22 cellular contexts compared by ENCODE assay signal in the genomic region with DNA sequence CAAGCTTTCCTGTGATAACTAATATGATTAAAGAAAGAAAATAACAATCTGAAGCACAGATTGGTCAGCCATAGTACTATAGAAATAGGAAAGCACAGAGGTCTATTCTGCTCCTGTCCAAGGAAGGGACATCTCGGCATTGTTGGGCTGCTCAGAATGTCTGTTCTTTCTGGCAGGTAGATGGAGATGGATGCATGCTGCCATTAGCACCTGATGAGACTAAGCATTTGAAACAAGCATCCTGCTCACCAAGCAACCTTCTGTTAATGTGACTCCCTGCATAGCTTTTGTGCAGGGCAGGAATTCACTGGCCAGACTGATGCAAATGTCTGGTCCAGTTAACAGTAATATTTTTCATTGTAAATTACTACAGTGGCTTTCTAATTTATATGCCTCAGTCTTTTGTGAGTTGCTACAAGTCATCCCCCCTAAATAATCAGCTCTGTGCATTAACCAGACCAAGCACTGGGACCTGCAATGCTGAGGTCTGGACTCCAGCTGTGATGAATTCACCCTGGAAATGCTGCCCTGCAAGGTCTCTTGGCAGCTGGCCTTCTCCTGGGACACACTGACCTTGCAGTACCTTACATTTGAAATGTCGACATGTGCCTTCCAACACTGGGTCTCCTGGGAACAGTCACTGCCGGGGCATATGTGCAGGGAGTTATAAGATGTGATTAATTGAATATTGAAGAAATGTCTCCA.
"Had no signal": no experiment of that assay in that cellular context is flagged by ENCODE, and none has a peak within 500 bp of the region (broad histone marks: within the 10 kb centered on the region; RNA-seq: fewer than 3 reads in every experiment).

No MANE protein-coding gene starts in this region.

- H3K9me3 ChIP-seq: esophagus squamous epithelium, heart left ventricle, left lung, thoracic aorta had no signal

- H3K27me3 ChIP-seq: dorsolateral prefrontal cortex, esophagus squamous epithelium, heart left ventricle, left lung had no signal

- H3K36me3 ChIP-seq: esophagus squamous epithelium, heart left ventricle, left lung, thoracic aorta, WERI-Rb-1 had no signal

- DNase-seq: activated CD4-positive, alpha-beta T cell treated with anti-CD3 and anti-CD28 coated beads for 4 hours; activated CD8-positive, alpha-beta memory T cell treated with anti-CD3 and anti-CD28 coated beads, Interleukin-2, amount 50 U/mL, for 4 hours; activated CD8-positive, alpha-beta T cell treated with anti-CD3 and anti-CD28 coated beads for 36 hours; activated naive CD4-positive, alpha-beta T cell treated with anti-CD3 and anti-CD28 coated beads, Interleukin-2, amount 10 ng/mL, durations not matched to agents 7 days and 5 days; amniotic stem cell; cerebellar nuclear complex; dorsolateral prefrontal cortex; esophagus squamous epithelium; foreskin melanocyte; heart left ventricle; islet precursor cell; left lung; stimulated activated CD4-positive, alpha-beta T cell treated with anti-CD3 and anti-CD28 coated beads, Interleukin-15, amount 100 ng/mL, for 24 hours; stimulated activated CD4-positive, alpha-beta T cell treated with anti-CD3 and anti-CD28 coated beads, Interleukin-4, amount 100 ng/mL, for 24 hours; T-cell; T1000; WERI-Rb-1 had no signal

- H3K27ac Mint-ChIP-seq: activated CD8-positive, alpha-beta T cell treated with anti-CD3 and anti-CD28 coated beads for 36 hours; activated naive CD4-positive, alpha-beta T cell treated with anti-CD3 and anti-CD28 coated beads, Interleukin-2, amount 10 ng/mL, durations not matched to agents 7 days and 5 days; activated T-helper 1 cell treated with anti-CD3 and anti-CD28 coated beads, Interleukin-12 subunit alpha, Interleukin-12 subunit beta, Interleukin-2, Interleukin-4 antibody, amounts not matched to agents 30 ng/mL and 10 ng/mL and 1 ng/mL, durations not matched to agents 14 hours and 24 hours and 36 hours; nephron; stimulated activated naive CD8-positive, alpha-beta T cell treated with anti-CD3 and anti-CD28 coated beads, Interleukin-15, Interleukin-2, amounts not matched to agents 100 ng/mL and 50 ng/mL, for 24 hours; T-cell had no signal

- H3K4me1 Mint-ChIP-seq: activated naive CD4-positive, alpha-beta T cell treated with anti-CD3 and anti-CD28 coated beads, Interleukin-2, amount 10 ng/mL, durations not matched to agents 7 days and 5 days; T-cell had no signal

- H3K4me3 Mint-ChIP-seq: activated CD8-positive, alpha-beta T cell treated with anti-CD3 and anti-CD28 coated beads for 36 hours; activated naive CD4-positive, alpha-beta T cell treated with anti-CD3 and anti-CD28 coated beads, Interleukin-2, amount 10 ng/mL, durations not matched to agents 7 days and 5 days; activated T-helper 1 cell treated with anti-CD3 and anti-CD28 coated beads, Interleukin-12 subunit alpha, Interleukin-12 subunit beta, Interleukin-2, Interleukin-4 antibody, amounts not matched to agents 30 ng/mL and 10 ng/mL and 1 ng/mL, durations not matched to agents 14 hours and 24 hours and 36 hours; brain; nephron; stimulated activated naive CD8-positive, alpha-beta T cell treated with anti-CD3 and anti-CD28 coated beads, Interleukin-15, Interleukin-2, amounts not matched to agents 100 ng/mL and 50 ng/mL, for 24 hours; T-cell had no signal

- H3K36me3 Mint-ChIP-seq: activated naive CD4-positive, alpha-beta T cell treated with anti-CD3 and anti-CD28 coated beads, Interleukin-2, amount 10 ng/mL, durations not matched to agents 7 days and 5 days; brain; T-cell had no signal

- H3K27me3 Mint-ChIP-seq: activated CD8-positive, alpha-beta T cell treated with anti-CD3 and anti-CD28 coated beads for 36 hours; activated naive CD4-positive, alpha-beta T cell treated with anti-CD3 and anti-CD28 coated beads, Interleukin-2, amount 10 ng/mL, durations not matched to agents 7 days and 5 days; brain; stimulated activated naive CD8-positive, alpha-beta T cell treated with anti-CD3 and anti-CD28 coated beads, Interleukin-15, Interleukin-2, amounts not matched to agents 100 ng/mL and 50 ng/mL, for 24 hours; T-cell had no signal

- H3K4me3 ChIP-seq: dorsolateral prefrontal cortex, esophagus squamous epithelium, heart left ventricle, left lung, thoracic aorta had no signal

- H3K4me1 ChIP-seq: esophagus squamous epithelium, heart left ventricle, left lung had no signal

- H3K27ac ChIP-seq: dorsolateral prefrontal cortex, esophagus squamous epithelium, heart left ventricle, left lung, thoracic aorta, WERI-Rb-1 had no signal

- ATAC-seq: activated CD8-positive, alpha-beta T cell treated with anti-CD3 and anti-CD28 coated beads for 36 hours; left lung; T-cell had no signal

- H3K9me3 Mint-ChIP-seq: activated CD8-positive, alpha-beta T cell treated with anti-CD3 and anti-CD28 coated beads for 36 hours; activated naive CD4-positive, alpha-beta T cell treated with anti-CD3 and anti-CD28 coated beads, Interleukin-2, amount 10 ng/mL, durations not matched to agents 7 days and 5 days; activated T-helper 1 cell treated with anti-CD3 and anti-CD28 coated beads, Interleukin-12 subunit alpha, Interleukin-12 subunit beta, Interleukin-2, Interleukin-4 antibody, amounts not matched to agents 30 ng/mL and 10 ng/mL and 1 ng/mL, durations not matched to agents 14 hours and 24 hours and 36 hours; brain; nephron; stimulated activated naive CD8-positive, alpha-beta T cell treated with anti-CD3 and anti-CD28 coated beads, Interleukin-15, Interleukin-2, amounts not matched to agents 100 ng/mL and 50 ng/mL, for 24 hours had no signal
